In genomic region chr1:198467907-198468306, GRCh38 we compare ENCODE assay signal across 26 cellular contexts.
DNase-seq lines count a peak whose midpoint lies in the region; ATAC-seq and TF ChIP-seq lines count a peak whose summit lies in the region.
"Had no signal": no experiment of that assay in that cellular context is flagged by ENCODE, and none has a peak within 500 bp of the region (broad histone marks: within the 10 kb centered on the region; RNA-seq: fewer than 3 reads in every experiment).

No MANE protein-coding gene starts in this region.

- H3K4me3 ChIP-seq in OCI-LY7 (ENCODE audit: low read depth, low read length, poor library complexity, severe bottlenecking) (no peak overlapping the region), parathyroid adenoma (ENCODE audit: low read depth, low read length) (no peak overlapping the region), suprapubic skin (no peak overlapping the region)
- H3K4me3 ChIP-seq: breast epithelium, hepatocyte, ovary, upper lobe of left lung had no signal

- no TSS peak for BruUV-seq in OCI-LY7 (replicated peaks; lab: Mats Ljungman, UMichigan)

- H3K79me2 ChIP-seq in OCI-LY7 (ENCODE audit: insufficient read depth, low read depth, low read length) (no peaks in the 10 kb centered on the region), parathyroid adenoma (no peaks in the 10 kb centered on the region)
- H3K79me2 ChIP-seq: hepatocyte had no signal

- no peak for TF ChIP-seq EP300 in suprapubic skin (IDR thresholded peaks at IDR 0.05)

- intact Hi-C loops in OCI-LY7 (cut with micrococcal nuclease; ENCODE audit: unreplicated experiment) (loop anchor here (2.0 to 10.0 kb wide), 5 partner anchors 219 to 1321 kb away; partner anchors contain the start of gene ASPM), Right ventricle myocardium superior (cut with DNase I) (loop anchor here (10.0 kb wide), 1 partner anchor 383 kb away; no protein-coding TSS in a partner anchor)
- intact Hi-C loops in dendritic cell treated with granulocyte-macrophage colony-stimulating factor and Interleukin-4, amounts not matched to agents 40 ng/mL and 50 ng/mL, for 4 days (cut with micrococcal nuclease), result loop anchor here (5.0 to 10.0 kb wide), 3 partner anchors 313 to 946 kb away; partner anchors contain the start of gene NEK7

- ATAC-seq in Right ventricle myocardium superior (ENCODE audit: poor library complexity) (no peak), GM21717 (IDR thresholded peaks at IDR 0.05; ENCODE audit: unreplicated experiment) (no peak)
- ATAC-seq: activated CD4-positive, CD25-positive, alpha-beta regulatory T cell treated with anti-CD3 and anti-CD28 coated beads, Interleukin-2, amount 50 U/mL, for 24 hours; stimulated activated naive B cell treated with anti-CD40 and anti-IgM and Interleukin-4, amounts not matched to agents 10 μg/mL and 1 μg/mL and 100 μg/mL, for 72 hours had no signal

- H3K4me1 ChIP-seq in OCI-LY7 (ENCODE audit: insufficient read depth, low read length, poor library complexity, severe bottlenecking) (no peaks in the 10 kb centered on the region), parathyroid adenoma (peaks cover 2% of the 10 kb centered on the region), suprapubic skin (no peaks in the 10 kb centered on the region)
- H3K4me1 ChIP-seq: breast epithelium had no signal

- DNase-seq in GM03348 (ENCODE audit: low spot score) (peak; percentile 20), OCI-LY7 (ENCODE audit: low spot score) (no peak), suprapubic skin (ENCODE audit: low spot score in 2 of 2) (no peak), Right ventricle myocardium superior (no peak), NCI-H2107 treated with DMSO at 0.1 percent for 48 hours (lab: John Stamatoyannopoulos, UW; ENCODE audit: unreplicated experiment) (no peak)
- DNase-seq: activated CD4-positive, alpha-beta T cell treated with anti-CD3 and anti-CD28 coated beads, Interleukin-2, amount 50 U/mL, for 48 hours; activated naive CD4-positive, alpha-beta T cell treated with Interleukin-2 at 50 U/mL for 16 hours; C1 segment of cervical spinal cord; COR-L47; MM.1S; NCI-H1417; NCI-H2029 treated with DMSO at 0.1 percent for 48 hours; nephron progenitor cell; ovary; stimulated activated naive B cell treated with anti-CD40 and anti-IgM and Interleukin-4, amounts not matched to agents 10 μg/mL and 1 μg/mL and 100 μg/mL, for 72 hours; substantia nigra; T-helper 2 cell; upper lobe of left lung had no signal

- H3K36me3 ChIP-seq in OCI-LY7 (ENCODE audit: insufficient read depth, low read length) (no peaks in the 10 kb centered on the region), parathyroid adenoma (ENCODE audit: control insufficient read depth, insufficient read depth, low read length) (no peaks in the 10 kb centered on the region), suprapubic skin (no peaks in the 10 kb centered on the region)
- H3K36me3 ChIP-seq: breast epithelium, ovary, upper lobe of left lung had no signal

- CTCF ChIA-PET in OCI-LY7 (lab: Charles Lee; ENCODE audit: unreplicated experiment), result interaction anchor here (0.5 kb wide), 1 partner anchor 181 kb away, joined by 3 read pairs; no protein-coding TSS in a partner anchor

- H2AFZ ChIP-seq in OCI-LY7 (ENCODE audit: low read length) (peak overlapping the region; percentile 45), parathyroid adenoma (peak overlapping the region; percentile 58)
- H2AFZ ChIP-seq: hepatocyte had no signal

- H3K4me2 ChIP-seq in OCI-LY7 (ENCODE audit: low read length) (no peak overlapping the region), parathyroid adenoma (ENCODE audit: low read length) (no peak overlapping the region)
- H3K4me2 ChIP-seq: hepatocyte had no signal

- H3K9me2 ChIP-seq in OCI-LY7 (ENCODE audit: insufficient read depth, low read length), result no peaks in the 10 kb centered on the region

- H3K9me3 ChIP-seq in OCI-LY7 (ENCODE audit: low read length) (no peaks in the 10 kb centered on the region), parathyroid adenoma (ENCODE audit: control insufficient read depth, low read length) (no peaks in the 10 kb centered on the region), suprapubic skin (no peaks in the 10 kb centered on the region)
- H3K9me3 ChIP-seq: breast epithelium, ovary, upper lobe of left lung had no signal

- H3K27ac ChIP-seq in OCI-LY7 (ENCODE audit: low read depth, low read length, poor library complexity, severe bottlenecking), result no peak overlapping the region
- no peak overlapping the region for H3K27ac ChIP-seq in parathyroid adenoma
- H3K27ac ChIP-seq in suprapubic skin, result no peak overlapping the region
- H3K27ac ChIP-seq: breast epithelium, hepatocyte, ovary, RWPE1, upper lobe of left lung had no signal

- H3K27me3 Mint-ChIP-seq in dendritic cell treated with granulocyte-macrophage colony-stimulating factor and Interleukin-4, amounts not matched to agents 40 ng/mL and 50 ng/mL, for 4 days, result no peaks in the 10 kb centered on the region
- H3K27me3 Mint-ChIP-seq: IgD-negative memory B cell; stimulated activated naive B cell treated with anti-CD40 and anti-IgM and Interleukin-4, amounts not matched to agents 10 μg/mL and 1 μg/mL and 100 μg/mL, for 72 hours had no signal

- H3K4me3 Mint-ChIP-seq in dendritic cell treated with granulocyte-macrophage colony-stimulating factor and Interleukin-4, amounts not matched to agents 40 ng/mL and 50 ng/mL, for 4 days, result no peak overlapping the region
- H3K4me3 Mint-ChIP-seq: IgD-negative memory B cell; nephron progenitor cell; stimulated activated naive B cell treated with anti-CD40 and anti-IgM and Interleukin-4, amounts not matched to agents 10 μg/mL and 1 μg/mL and 100 μg/mL, for 72 hours had no signal

- H3K27me3 ChIP-seq in parathyroid adenoma (ENCODE audit: control insufficient read depth, insufficient read depth, low read length) (no peaks in the 10 kb centered on the region), suprapubic skin (no peaks in the 10 kb centered on the region)
- H3K27me3 ChIP-seq: breast epithelium, hepatocyte, ovary, upper lobe of left lung had no signal

- TF ChIP-seq CTCF in OCI-LY7 (conservative IDR thresholded peaks at IDR 0.05; ENCODE audit: low read length) (no peak), parathyroid adenoma (IDR thresholded peaks at IDR 0.05) (no peak), suprapubic skin (IDR thresholded peaks at IDR 0.05) (no peak)

- H3K36me3 Mint-ChIP-seq in dendritic cell treated with granulocyte-macrophage colony-stimulating factor and Interleukin-4, amounts not matched to agents 40 ng/mL and 50 ng/mL, for 4 days (ENCODE audit: low read depth), result no peaks in the 10 kb centered on the region
- H3K36me3 Mint-ChIP-seq: IgD-negative memory B cell; stimulated activated naive B cell treated with anti-CD40 and anti-IgM and Interleukin-4, amounts not matched to agents 10 μg/mL and 1 μg/mL and 100 μg/mL, for 72 hours had no signal

- no peak overlapping the region for H3K9ac ChIP-seq in parathyroid adenoma

- POLR2A ChIA-PET in OCI-LY7 (lab: Charles Lee), result interaction anchor here (0.7 to 2.9 kb wide), 9 partner anchors 10 to 619 kb away, joined by 3 to 12 read pairs (median 3); no protein-coding TSS in a partner anchor

- H4K20me1 ChIP-seq in OCI-LY7 (ENCODE audit: insufficient read depth, low read length), result no peaks in the 10 kb centered on the region

- no peak for TF ChIP-seq POLR2A in suprapubic skin (IDR thresholded peaks at IDR 0.05)

- no peaks in the 10 kb centered on the region for H3K9me3 Mint-ChIP-seq in dendritic cell treated with granulocyte-macrophage colony-stimulating factor and Interleukin-4, amounts not matched to agents 40 ng/mL and 50 ng/mL, for 4 days
- H3K9me3 Mint-ChIP-seq: nephron progenitor cell; stimulated activated naive B cell treated with anti-CD40 and anti-IgM and Interleukin-4, amounts not matched to agents 10 μg/mL and 1 μg/mL and 100 μg/mL, for 72 hours had no signal

- WGBS in suprapubic skin, result 71% methylated on average over 2 of the region's 2 CpGs

- H3K27ac Mint-ChIP-seq in dendritic cell treated with granulocyte-macrophage colony-stimulating factor and Interleukin-4, amounts not matched to agents 40 ng/mL and 50 ng/mL, for 4 days, result peak overlapping the region; percentile 13
- H3K27ac Mint-ChIP-seq: IgD-negative memory B cell; nephron progenitor cell; stimulated activated naive B cell treated with anti-CD40 and anti-IgM and Interleukin-4, amounts not matched to agents 10 μg/mL and 1 μg/mL and 100 μg/mL, for 72 hours had no signal

- peaks cover 21% of the 10 kb centered on the region for H3K4me1 Mint-ChIP-seq in dendritic cell treated with granulocyte-macrophage colony-stimulating factor and Interleukin-4, amounts not matched to agents 40 ng/mL and 50 ng/mL, for 4 days (ENCODE audit: low read depth)
- H3K4me1 Mint-ChIP-seq: nephron progenitor cell had no signal
